In genomic region chr9:134325813-134326753, GRCh38 we compare ENCODE assay signal across 8 cellular contexts. TPM values are rescaled to one million over a fixed set of nuclear protein-coding genes. Genes with fewer than 3 reads are reported as not detected.
DNase-seq lines count a peak whose midpoint lies in the region; ATAC-seq and TF ChIP-seq lines count a peak whose summit lies in the region.

Gene RXRA (plus strand): TSS chr9:134326455. CDS start chr9:134326632, 177 bp downstream.

- peaks cover 14% of the 10 kb centered on the region for H3K4me1 Mint-ChIP-seq in activated naive CD4-positive, alpha-beta T cell treated with anti-CD3 and anti-CD28 coated beads, Interleukin-2, amount 50 U/mL, for 24 hours

- H3K27ac ChIP-seq in RWPE2 (ENCODE audit: poor library complexity, severe bottlenecking) (peak within 1 kb of the TSS; percentile 91), gastroesophageal sphincter (peak within 1 kb of the TSS; percentile 95 to 99 (median 96)), temporal lobe (ENCODE audit: low read depth, low read length) (peak within 1 kb of the TSS; percentile 85)

- no peaks in the 10 kb centered on the region for H3K36me3 Mint-ChIP-seq in activated naive CD4-positive, alpha-beta T cell treated with anti-CD3 and anti-CD28 coated beads, Interleukin-2, amount 50 U/mL, for 24 hours

- H3K4me3 ChIP-seq in RWPE2 (ENCODE audit: severe bottlenecking) (peak within 1 kb of the TSS; percentile 95), gastroesophageal sphincter (peak within 1 kb of the TSS; percentile 76 to 83), neuron (ENCODE audit: low read length) (peak within 1 kb of the TSS; percentile 73)

- H2AFZ ChIP-seq in neuron (ENCODE audit: low read depth, low read length) = peak within 1 kb of the TSS; percentile 16

- H3K27ac Mint-ChIP-seq in activated naive CD4-positive, alpha-beta T cell treated with anti-CD3 and anti-CD28 coated beads, Interleukin-2, amount 50 U/mL, for 24 hours = peak within 1 kb of the TSS; percentile 17

- peak within 1 kb of the TSS; percentile 74 for H3K4me3 Mint-ChIP-seq in activated naive CD4-positive, alpha-beta T cell treated with anti-CD3 and anti-CD28 coated beads, Interleukin-2, amount 50 U/mL, for 24 hours

- DNase-seq in COLO829 (ENCODE audit: low spot score) (peak; percentile 77), HS-27A (ENCODE audit: low read depth) (peak; percentile 2), RWPE2 (ENCODE audit: low spot score) (peak; percentile 88)

- H3K36me3 ChIP-seq in RWPE2 (ENCODE audit: low read depth) (peaks cover 6% of the 10 kb centered on the region; the same call in 1 of the 2 replicates), gastroesophageal sphincter (no peaks in the 10 kb centered on the region), neuron (ENCODE audit: insufficient read depth, low read length) (no peaks in the 10 kb centered on the region)

- no peaks in the 10 kb centered on the region for H3K9me3 Mint-ChIP-seq in activated naive CD4-positive, alpha-beta T cell treated with anti-CD3 and anti-CD28 coated beads, Interleukin-2, amount 50 U/mL, for 24 hours

- H3K27me3 ChIP-seq in RWPE2 (ENCODE audit: insufficient read depth, poor library complexity, severe bottlenecking) (no peaks in the 10 kb centered on the region), gastroesophageal sphincter (no peaks in the 10 kb centered on the region), neuron (ENCODE audit: insufficient read depth, low read length) (no peaks in the 10 kb centered on the region)

- no peak for TF ChIP-seq CTCF in RWPE2 (IDR thresholded peaks at IDR 0.05; ENCODE audit: poor library complexity, severe bottlenecking)
- TF ChIP-seq CTCF in gastroesophageal sphincter (IDR thresholded peaks at IDR 0.05) = peak in 3 of 4 experiments; percentile 21 to 38 (median 27)

- no peak for TF ChIP-seq EP300 in gastroesophageal sphincter (IDR thresholded peaks at IDR 0.05)

- H3K9me3 ChIP-seq in RWPE2 (ENCODE audit: severe bottlenecking) (no peaks in the 10 kb centered on the region), gastroesophageal sphincter (no peaks in the 10 kb centered on the region), neuron (ENCODE audit: low read length) (no peaks in the 10 kb centered on the region)

- H3K4me1 ChIP-seq in RWPE2 (ENCODE audit: insufficient read depth, poor library complexity, severe bottlenecking) = peaks cover 45% of the 10 kb centered on the region
- H3K4me1 ChIP-seq in gastroesophageal sphincter = peaks cover 0 to 64% (median 37%) of the 10 kb centered on the region in 3 donors
- peaks cover 46% of the 10 kb centered on the region for H3K4me1 ChIP-seq in neuron (ENCODE audit: insufficient read depth, low read length)

- ATAC-seq in RWPE2 (ENCODE audit: low read depth) = peak; percentile 17; the same call in 2 of the 3 replicates
- peak; percentile 77 for ATAC-seq in gastroesophageal sphincter
- ATAC-seq in HG03565 (IDR thresholded peaks at IDR 0.05; ENCODE audit: unreplicated experiment) = no peak

- TF ChIP-seq POLR2A in gastroesophageal sphincter (IDR thresholded peaks at IDR 0.05) = peak; percentile 91 to 92

- no peaks in the 10 kb centered on the region for H3K27me3 Mint-ChIP-seq in activated naive CD4-positive, alpha-beta T cell treated with anti-CD3 and anti-CD28 coated beads, Interleukin-2, amount 50 U/mL, for 24 hours

- 0% methylated on average over 18 to 22 of the region's 164 CpGs for WGBS in gastroesophageal sphincter (ENCODE audit: low coverage in 1 of 2), 2 donors

RNA-seq across cellular contexts. Expression of gene RXRA, which starts in this region (rescaled TPM):
- total RNA-seq in gastroesophageal sphincter (10 to 100 TPM; 45.1 to 78.9 (median 55.3) TPM), temporal lobe (5.4 TPM)

Comparison
In these comparisons a context has a peak if more than half of its experiments do, and no peak if none do; other contexts are left out.
1. DNase-seq: peak in every context shown above with its lines; median percentile 88 in RWPE2; 77 in COLO829; 2 in HS-27A.